21 cellular contexts compared by ENCODE assay signal in the genomic region with DNA sequence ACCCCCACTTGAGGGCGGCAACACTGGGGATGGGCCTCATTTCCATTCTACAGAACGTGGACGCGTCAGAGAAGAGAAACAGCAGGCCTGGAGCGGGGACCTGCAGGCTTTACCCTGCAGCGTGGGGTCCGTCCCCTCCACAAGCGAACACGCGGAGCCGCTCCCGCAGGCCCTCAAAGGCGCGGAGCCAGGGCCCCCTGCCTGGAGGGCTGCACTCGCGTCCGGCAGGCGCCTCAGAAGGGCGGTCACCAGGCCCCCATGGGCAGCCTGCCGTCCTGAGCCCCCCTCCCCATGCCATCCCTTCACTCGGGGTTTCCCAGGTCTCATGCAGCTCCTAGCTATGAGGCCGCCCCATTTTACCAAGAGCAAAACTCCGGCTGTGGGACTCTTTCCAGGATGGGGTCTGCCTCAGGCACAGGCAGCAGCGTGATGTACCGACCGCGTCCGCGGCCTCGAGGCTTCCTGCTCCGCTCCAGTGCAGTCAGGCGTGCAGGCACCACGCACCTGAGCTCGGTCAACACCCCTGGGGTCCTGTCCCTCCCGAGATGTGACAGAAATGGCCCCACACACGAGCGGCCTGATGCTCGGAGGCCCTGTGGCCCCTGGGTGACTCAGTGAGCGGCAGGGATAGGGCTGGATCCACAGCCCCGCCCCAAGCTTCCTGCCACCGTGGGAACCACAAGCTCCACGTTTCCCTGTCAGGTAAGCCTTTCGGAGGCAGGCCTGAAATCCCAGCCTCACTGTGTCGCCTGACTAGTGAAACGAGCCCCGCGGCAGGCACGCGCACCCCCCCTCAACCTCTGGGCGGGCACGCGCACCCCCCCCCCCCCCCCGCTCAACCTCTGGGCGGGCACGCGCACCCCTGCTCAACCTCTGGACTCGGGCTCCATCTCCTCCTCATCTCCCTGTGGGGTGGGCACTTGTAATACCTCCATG. TPM values are rescaled to one million over a fixed set of nuclear protein-coding genes. Genes with fewer than 3 reads are reported as not detected.
"Had no signal": no experiment of that assay in that cellular context is flagged by ENCODE, and none has a peak within 500 bp of the region (broad histone marks: within the 10 kb centered on the region; RNA-seq: fewer than 3 reads in every experiment).

No MANE protein-coding gene starts in this region.

- H3K27me3 Mint-ChIP-seq: stimulated activated naive CD8-positive, alpha-beta T cell treated with anti-CD3 and anti-CD28 coated beads, Interleukin-15, amount 100 ng/mL, for 72 hours; type B pancreatic cell had no signal

- H3K4me3 Mint-ChIP-seq: mesothelial cell of epicardium; nephron progenitor cell; stimulated activated naive CD8-positive, alpha-beta T cell treated with anti-CD3 and anti-CD28 coated beads, Interleukin-15, amount 100 ng/mL, for 72 hours; type B pancreatic cell had no signal

- H3K9me3 Mint-ChIP-seq: mesothelial cell of epicardium; nephron progenitor cell; stimulated activated naive CD8-positive, alpha-beta T cell treated with anti-CD3 and anti-CD28 coated beads, Interleukin-15, amount 100 ng/mL, for 72 hours; type B pancreatic cell had no signal

- H3K27ac Mint-ChIP-seq: mesothelial cell of epicardium; nephron progenitor cell; stimulated activated naive CD8-positive, alpha-beta T cell treated with anti-CD3 and anti-CD28 coated beads, Interleukin-15, amount 100 ng/mL, for 72 hours; type B pancreatic cell had no signal

- DNase-seq: activated CD4-positive, alpha-beta T cell treated with anti-CD3 and anti-CD28 coated beads for 1 hour; activated CD4-positive, alpha-beta T cell treated with anti-CD3 and anti-CD28 coated beads, Interleukin-2, amount 50 U/mL, for 4 hours; activated naive CD4-positive, alpha-beta T cell treated with anti-CD3 and anti-CD28 coated beads, Interleukin-2, amount 50 U/mL, for 16 hours; activated T-cell treated with anti-CD3 and anti-CD28 coated beads, Interleukin-2, amount 50 U/mL, for 1 hour; amygdala; body of pancreas; central memory CD4-positive, alpha-beta T cell; colonic mucosa; esophagus squamous epithelium; head of caudate nucleus; lower lobe of right lung; nephron progenitor cell; psoas muscle; stimulated activated naive CD8-positive, alpha-beta T cell treated with anti-CD3 and anti-CD28 coated beads, Interleukin-15, amount 100 ng/mL, for 72 hours; T-helper 1 cell; T1000 had no signal

- ATAC-seq: body of pancreas; lower lobe of right lung; psoas muscle; sciatic nerve; stimulated activated naive CD8-positive, alpha-beta T cell treated with anti-CD3 and anti-CD28 coated beads, Interleukin-15, amount 100 ng/mL, for 72 hours had no signal

- H3K4me3 ChIP-seq: body of pancreas, colonic mucosa, esophagus squamous epithelium, lower lobe of right lung, psoas muscle had no signal

RNA-seq across cellular contexts. Expression of gene AIRE, which starts 48.3 kb away (rescaled TPM):
- total RNA-seq: esophagus squamous epithelium, fibroblast of villous mesenchyme, lower lobe of right lung, osteoblast had no signal
